15 cellular contexts compared by ENCODE assay signal in genomic region chr22:42202048-42202447, GRCh38.
A peak's percentile ranks its signal among the peaks of the same experiment; 100 is the strongest.
DNase-seq lines count a peak whose midpoint lies in the region; ATAC-seq and TF ChIP-seq lines count a peak whose summit lies in the region.
"Had no signal": no experiment of that assay in that cellular context is flagged by ENCODE, and none has a peak within 500 bp of the region (broad histone marks: within the 10 kb centered on the region; RNA-seq: fewer than 3 reads in every experiment).

No MANE protein-coding gene starts in this region.

- no peak for TF ChIP-seq CTCF in right atrium auricular region (IDR thresholded peaks at IDR 0.05)

- DNase-seq in activated T-cell treated with anti-CD3 and anti-CD28 coated beads, Interleukin-2, amount 50 U/mL, for 24 hours: no peak
- DNase-seq in activated T-cell treated with anti-CD3 and anti-CD28 coated beads for 4 hours (no peak), Kasumi-1 (lab: John Stamatoyannopoulos, UW) (peak; percentile 62 to 68), COLO829 (ENCODE audit: low spot score) (no peak), right atrium auricular region (ENCODE audit: low spot score) (no peak)
- no peak for DNase-seq in natural killer cell treated with Interleukin-12 subunit alpha and Interleukin-12 subunit beta and Interleukin-15 and Interleukin-18, amount 100 ng/mL, for 72 hours (ENCODE audit: low spot score)
- DNase-seq: Calu3, caudate nucleus, GM23248, hypothalamus, NCI-H345, right cardiac atrium had no signal

- H3K4me1 ChIP-seq in right atrium auricular region: no peaks in the 10 kb centered on the region

- H3K27ac ChIP-seq in right atrium auricular region: no peak overlapping the region
- H3K27ac ChIP-seq: GM23248, neutrophil had no signal

- no peak overlapping the region for H3K4me3 ChIP-seq in right atrium auricular region
- H3K4me3 ChIP-seq: GM23248 had no signal

- peak overlapping the region; percentile 71 for H3K27ac Mint-ChIP-seq in activated T-cell treated with anti-CD3 and anti-CD28 coated beads, Interleukin-2, amount 50 U/mL, for 24 hours
- peak overlapping the region; percentile 78 for H3K27ac Mint-ChIP-seq in activated T-helper 17 cell treated with anti-CD3 and anti-CD28 coated beads, Interleukin-2, amount 50 U/mL, for 72 hours
- H3K27ac Mint-ChIP-seq in natural killer cell treated with Interleukin-12 subunit alpha and Interleukin-12 subunit beta and Interleukin-15 and Interleukin-18, amount 100 ng/mL, for 72 hours: peak overlapping the region; percentile 43 to 85

- H3K27me3 Mint-ChIP-seq in activated T-cell treated with anti-CD3 and anti-CD28 coated beads, Interleukin-2, amount 50 U/mL, for 24 hours: no peaks in the 10 kb centered on the region
- H3K27me3 Mint-ChIP-seq in activated T-helper 17 cell treated with anti-CD3 and anti-CD28 coated beads, Interleukin-2, amount 50 U/mL, for 72 hours: no peaks in the 10 kb centered on the region
- H3K27me3 Mint-ChIP-seq in natural killer cell treated with Interleukin-12 subunit alpha and Interleukin-12 subunit beta and Interleukin-15 and Interleukin-18, amount 100 ng/mL, for 72 hours: no peaks in the 10 kb centered on the region

- H3K36me3 Mint-ChIP-seq in activated T-cell treated with anti-CD3 and anti-CD28 coated beads, Interleukin-2, amount 50 U/mL, for 24 hours (ENCODE audit: low read depth): peaks cover 57% of the 10 kb centered on the region
- H3K36me3 Mint-ChIP-seq in activated T-helper 17 cell treated with anti-CD3 and anti-CD28 coated beads, Interleukin-2, amount 50 U/mL, for 72 hours (ENCODE audit: low read depth): peaks cover 62% of the 10 kb centered on the region
- H3K36me3 Mint-ChIP-seq in natural killer cell treated with Interleukin-12 subunit alpha and Interleukin-12 subunit beta and Interleukin-15 and Interleukin-18, amount 100 ng/mL, for 72 hours: no peaks in the 10 kb centered on the region

- H3K9me3 Mint-ChIP-seq in activated T-cell treated with anti-CD3 and anti-CD28 coated beads, Interleukin-2, amount 50 U/mL, for 24 hours: no peaks in the 10 kb centered on the region
- no peaks in the 10 kb centered on the region for H3K9me3 Mint-ChIP-seq in activated T-helper 17 cell treated with anti-CD3 and anti-CD28 coated beads, Interleukin-2, amount 50 U/mL, for 72 hours
- no peaks in the 10 kb centered on the region for H3K9me3 Mint-ChIP-seq in natural killer cell treated with Interleukin-12 subunit alpha and Interleukin-12 subunit beta and Interleukin-15 and Interleukin-18, amount 100 ng/mL, for 72 hours

- H3K9me3 ChIP-seq in right atrium auricular region: no peaks in the 10 kb centered on the region
- H3K9me3 ChIP-seq: neutrophil had no signal

- H3K27me3 ChIP-seq in right atrium auricular region: no peaks in the 10 kb centered on the region
- H3K27me3 ChIP-seq: neutrophil had no signal

- ATAC-seq in activated T-helper 17 cell treated with anti-CD3 and anti-CD28 coated beads, Interleukin-2, amount 50 U/mL, for 72 hours (replicated peaks): peak; percentile 85
- ATAC-seq in natural killer cell treated with Interleukin-12 subunit alpha and Interleukin-12 subunit beta and Interleukin-15 and Interleukin-18, amount 100 ng/mL, for 72 hours: peak; percentile 76 to 84
- ATAC-seq in HG03521 (IDR thresholded peaks at IDR 0.05; ENCODE audit: unreplicated experiment): no peak

- peaks cover 61% of the 10 kb centered on the region for H3K4me1 Mint-ChIP-seq in activated T-cell treated with anti-CD3 and anti-CD28 coated beads, Interleukin-2, amount 50 U/mL, for 24 hours (ENCODE audit: low read depth)
- H3K4me1 Mint-ChIP-seq in activated T-helper 17 cell treated with anti-CD3 and anti-CD28 coated beads, Interleukin-2, amount 50 U/mL, for 72 hours: peaks cover 41% of the 10 kb centered on the region
- H3K4me1 Mint-ChIP-seq in natural killer cell treated with Interleukin-12 subunit alpha and Interleukin-12 subunit beta and Interleukin-15 and Interleukin-18, amount 100 ng/mL, for 72 hours (ENCODE audit: low read depth in 2 of 2): peaks cover 35 to 45% of the 10 kb centered on the region in 2 donors

- peak overlapping the region; percentile 66 for H3K4me3 Mint-ChIP-seq in activated T-cell treated with anti-CD3 and anti-CD28 coated beads, Interleukin-2, amount 50 U/mL, for 24 hours
- peak overlapping the region; percentile 87 for H3K4me3 Mint-ChIP-seq in activated T-helper 17 cell treated with anti-CD3 and anti-CD28 coated beads, Interleukin-2, amount 50 U/mL, for 72 hours
- peak overlapping the region; percentile 71 for H3K4me3 Mint-ChIP-seq in natural killer cell treated with Interleukin-12 subunit alpha and Interleukin-12 subunit beta and Interleukin-15 and Interleukin-18, amount 100 ng/mL, for 72 hours

- no peaks in the 10 kb centered on the region for H3K36me3 ChIP-seq in right atrium auricular region
- H3K36me3 ChIP-seq: neutrophil had no signal

Comparison
In these comparisons a context has a peak if more than half of its experiments do, and no peak if none do; other contexts are left out.
1. DNase-seq: peak in Kasumi-1 (2 of 2); none in activated T-cell treated with anti-CD3 and anti-CD28 coated beads, Interleukin-2, amount 50 U/mL, for 24 hours (single experiment), activated T-cell treated with anti-CD3 and anti-CD28 coated beads for 4 hours (single experiment), natural killer cell treated with Interleukin-12 subunit alpha and Interleukin-12 subunit beta and Interleukin-15 and Interleukin-18, amount 100 ng/mL, for 72 hours (single experiment), COLO829 (single experiment) and right atrium auricular region (single experiment).
2. Peak in every context shown above with its lines, with median percentiles within 50 percentile points of each other: H3K27ac Mint-ChIP-seq and H3K4me3 Mint-ChIP-seq.